17 cellular contexts compared by ENCODE assay signal in genomic region chr10:30188101-30188500, GRCh38.
DNase-seq lines count a peak whose midpoint lies in the region; ATAC-seq and TF ChIP-seq lines count a peak whose summit lies in the region.
"Had no signal": no experiment of that assay in that cellular context is flagged by ENCODE, and none has a peak within 500 bp of the region (broad histone marks: within the 10 kb centered on the region; RNA-seq: fewer than 3 reads in every experiment).

No MANE protein-coding gene starts in this region.

- peaks cover 16% of the 10 kb centered on the region for H3K27me3 Mint-ChIP-seq in T-helper 2 cell treated with Interferon-gamma antibody and Interleukin-4, amounts not matched to agents 5 μg/mL and 100 μg/mL, for 36 hours (ENCODE audit: low read depth)
- peaks cover 4% of the 10 kb centered on the region for H3K27me3 Mint-ChIP-seq in CD4-positive, alpha-beta T cell

- intact Hi-C loops in dorsolateral prefrontal cortex (cut with DNase I) = no loop called here
- intact Hi-C loops in gastrocnemius medialis (cut with DNase I; ENCODE audit: low total_unique reads) = loop anchor here (5.0 to 10.0 kb wide), 3 partner anchors 49 to 186 kb away; no protein-coding TSS in a partner anchor
- intact Hi-C loops in ovary (cut with DNase I) = no loop called here
- intact Hi-C loops in CD4-positive, alpha-beta T cell (cut with DNase I, micrococcal nuclease) = no loop called here

- H3K27me3 ChIP-seq in dorsolateral prefrontal cortex (no peaks in the 10 kb centered on the region), liver (ENCODE audit: control insufficient read depth in 4 of 4, insufficient read depth in 4 of 4, low read length in 3 of 4) (no peaks in the 10 kb centered on the region), gastrocnemius medialis (no peaks in the 10 kb centered on the region), ovary (no peaks in the 10 kb centered on the region)
- H3K27me3 ChIP-seq in CD4-positive, alpha-beta T cell (ENCODE audit: control insufficient read depth, insufficient read depth, low read length) = no peaks in the 10 kb centered on the region

- peaks cover 7% of the 10 kb centered on the region for H3K4me1 Mint-ChIP-seq in T-helper 2 cell treated with Interferon-gamma antibody and Interleukin-4, amounts not matched to agents 5 μg/mL and 100 μg/mL, for 36 hours (ENCODE audit: low read depth)
- no peaks in the 10 kb centered on the region for H3K4me1 Mint-ChIP-seq in CD4-positive, alpha-beta T cell (ENCODE audit: low read depth)

- no peak overlapping the region for H3K4me3 Mint-ChIP-seq in T-helper 2 cell treated with Interferon-gamma antibody and Interleukin-4, amounts not matched to agents 5 μg/mL and 100 μg/mL, for 36 hours
- H3K4me3 Mint-ChIP-seq in CD4-positive, alpha-beta T cell = no peak overlapping the region
- H3K4me3 Mint-ChIP-seq: activated CD4-positive, alpha-beta T cell treated with anti-CD3 and anti-CD28 coated beads, Interleukin-2, amount 10 ng/mL, durations not matched to agents 24 days and 14 days; immature natural killer cell; naive thymus-derived CD8-positive, alpha-beta T cell had no signal

- H3K27ac Mint-ChIP-seq in T-helper 2 cell treated with Interferon-gamma antibody and Interleukin-4, amounts not matched to agents 5 μg/mL and 100 μg/mL, for 36 hours = no peak overlapping the region
- H3K27ac Mint-ChIP-seq in CD4-positive, alpha-beta T cell = no peak overlapping the region
- H3K27ac Mint-ChIP-seq: activated CD4-positive, alpha-beta T cell treated with anti-CD3 and anti-CD28 coated beads, Interleukin-2, amount 10 ng/mL, durations not matched to agents 24 days and 14 days; immature natural killer cell; naive thymus-derived CD8-positive, alpha-beta T cell had no signal

- no peaks in the 10 kb centered on the region for H3K9me3 Mint-ChIP-seq in T-helper 2 cell treated with Interferon-gamma antibody and Interleukin-4, amounts not matched to agents 5 μg/mL and 100 μg/mL, for 36 hours
- no peaks in the 10 kb centered on the region for H3K9me3 Mint-ChIP-seq in CD4-positive, alpha-beta T cell
- H3K9me3 Mint-ChIP-seq: activated CD4-positive, alpha-beta T cell treated with anti-CD3 and anti-CD28 coated beads, Interleukin-2, amount 10 ng/mL, durations not matched to agents 24 days and 14 days; immature natural killer cell; naive thymus-derived CD8-positive, alpha-beta T cell had no signal

- no peaks in the 10 kb centered on the region for H3K36me3 Mint-ChIP-seq in T-helper 2 cell treated with Interferon-gamma antibody and Interleukin-4, amounts not matched to agents 5 μg/mL and 100 μg/mL, for 36 hours (ENCODE audit: low read depth)
- H3K36me3 Mint-ChIP-seq in CD4-positive, alpha-beta T cell (ENCODE audit: low read depth) = no peaks in the 10 kb centered on the region
- H3K36me3 Mint-ChIP-seq: immature natural killer cell; naive thymus-derived CD8-positive, alpha-beta T cell had no signal

- DNase-seq in EH (ENCODE audit: low read depth) (peak; percentile 81), dorsolateral prefrontal cortex (no peak), gastrocnemius medialis (no peak), amniotic stem cell (lab: John Stamatoyannopoulos, UW) (no peak), ovary (no peak)
- DNase-seq in T-helper 2 cell treated with Interferon-gamma antibody and Interleukin-4, amounts not matched to agents 5 μg/mL and 100 μg/mL, for 36 hours (ENCODE audit: low spot score) = no peak
- no peak for DNase-seq in CD4-positive, alpha-beta T cell
- DNase-seq: activated CD4-positive, alpha-beta T cell treated with anti-CD3 and anti-CD28 coated beads, Interleukin-2, amount 10 ng/mL, durations not matched to agents 24 days and 14 days; activated T-cell treated with anti-CD3 and anti-CD28 coated beads, Interleukin-2, amount 50 U/mL, for 48 hours; HCEC 1CT; immature natural killer cell; Karpas-422; naive thymus-derived CD8-positive, alpha-beta T cell; NCI-H187 treated with DMSO at 0.1 percent for 48 hours; NCI-H526 treated with DMSO at 0.1 percent for 48 hours; substantia nigra had no signal

- peak in 1 of 2 donors; percentile 7 for TF ChIP-seq RAD21 in liver (IDR thresholded peaks at IDR 0.05)

- H3K4me3 ChIP-seq in dorsolateral prefrontal cortex (no peak overlapping the region), liver (ENCODE audit: low read depth in 1 of 3, low read length in 3 of 3) (no peak overlapping the region), gastrocnemius medialis (peak overlapping the region in 1 of 4 donors; percentile 10), ovary (no peak overlapping the region)

- peak; percentile 53 to 57 for ATAC-seq in gastrocnemius medialis
- ATAC-seq in CD4-positive, alpha-beta T cell (ENCODE audit: poor library complexity) = no peak
- ATAC-seq: naive thymus-derived CD8-positive, alpha-beta T cell had no signal

- in situ Hi-C loops in gastrocnemius medialis (cut with MboI; ENCODE audit: low sequenced_read_pairs in 4 of 4) = no loop called here

- no peak for TF ChIP-seq EP300 in ovary (IDR thresholded peaks at IDR 0.05)

- no peak for TF ChIP-seq POLR2A in gastrocnemius medialis (IDR thresholded peaks at IDR 0.05)
- no peak for TF ChIP-seq POLR2A in ovary (IDR thresholded peaks at IDR 0.05)

- H3K4me1 ChIP-seq in liver (ENCODE audit: control insufficient read depth in 4 of 4, insufficient read depth in 4 of 4, low read length in 3 of 4) (peaks cover 3 to 26% (median 22%) of the 10 kb centered on the region in 4 donors), gastrocnemius medialis (peaks cover 0 to 3% of the 10 kb centered on the region in 2 donors), ovary (ENCODE audit: insufficient read depth) (peaks cover 2% of the 10 kb centered on the region)

- no peak for TF ChIP-seq CTCF in dorsolateral prefrontal cortex (IDR thresholded peaks at IDR 0.05 in 54 of 56, conservative IDR thresholded peaks at IDR 0.05 in 2 of 56; ENCODE audit: low read depth in 1 of 56, partially characterized antibody in 56 of 56)
- TF ChIP-seq CTCF in liver (IDR thresholded peaks at IDR 0.05; ENCODE audit: low read depth, low read length, missing input control) = no peak
- no peak for TF ChIP-seq CTCF in gastrocnemius medialis (IDR thresholded peaks at IDR 0.05 in 4 of 5, conservative IDR thresholded peaks at IDR 0.05 in 1 of 5)
- no peak for TF ChIP-seq CTCF in ovary (IDR thresholded peaks at IDR 0.05)
- TF ChIP-seq CTCF in CD4-positive, alpha-beta T cell (IDR thresholded peaks at IDR 0.05) = no peak

- CTCF ChIA-PET in CD4-positive, alpha-beta T cell (lab: Charles Lee) = no interaction called here

- H3K36me3 ChIP-seq in liver (ENCODE audit: control insufficient read depth in 4 of 4, insufficient read depth in 3 of 4, low read depth in 1 of 4, low read length in 3 of 4) = no peaks in the 10 kb centered on the region
- H3K36me3 ChIP-seq in gastrocnemius medialis = no peaks in the 10 kb centered on the region
- H3K36me3 ChIP-seq in ovary = no peaks in the 10 kb centered on the region

- WGBS in liver = 57% methylated on average over 3 of the region's 3 CpGs
- 54 to 57% (median 56%) methylated on average over 3 of the region's 3 CpGs for WGBS in ovary, 3 donors

- H3K27ac ChIP-seq in dorsolateral prefrontal cortex (peak overlapping the region in 33 of 59 donors; percentile 3 to 79 (median 37)), liver (ENCODE audit: low read depth in 1 of 2, low read length in 2 of 2) (peak overlapping the region; percentile 32 to 54), gastrocnemius medialis (peak overlapping the region; percentile 59 to 74 (median 67)), ovary (no peak overlapping the region)
- no peak overlapping the region for H3K27ac ChIP-seq in CD4-positive, alpha-beta T cell (ENCODE audit: low read depth, low read length)

- no peak overlapping the region for H3K9ac ChIP-seq in liver (ENCODE audit: low read depth in 1 of 2, low read length in 2 of 2)

- H3K9me3 ChIP-seq in liver (ENCODE audit: control insufficient read depth in 4 of 4, low read length in 3 of 4) (no peaks in the 10 kb centered on the region), gastrocnemius medialis (no peaks in the 10 kb centered on the region), ovary (no peaks in the 10 kb centered on the region)
- no peaks in the 10 kb centered on the region for H3K9me3 ChIP-seq in CD4-positive, alpha-beta T cell (ENCODE audit: control insufficient read depth, low read length)

- POLR2A ChIA-PET in CD4-positive, alpha-beta T cell (lab: Charles Lee) = no interaction called here

TF ChIP-seq in liver, 16 proteins besides CTCF, POLR2A, EP300 and RAD21:
- TF ChIP-seq NR2F2 (IDR thresholded peaks at IDR 0.05) (peak; percentile 23), FOXA2 (IDR thresholded peaks at IDR 0.05) (no peak), YY1 (IDR thresholded peaks at IDR 0.05) (peak; percentile 15), REST (IDR thresholded peaks at IDR 0.05) (peak; percentile 26)
TF ChIP-seq in liver: peak in this region for 3.

Comparison
In these comparisons a context has a peak if more than half of its experiments do, and no peak if none do; other contexts are left out.
1. H3K27ac ChIP-seq: peak in dorsolateral prefrontal cortex (33 of 59), liver (2 of 2) and gastrocnemius medialis (4 of 4); none in ovary (0 of 2) and CD4-positive, alpha-beta T cell (single experiment).